In genomic region chr17:76405967-76406647, GRCh38 we compare ENCODE assay signal across 1 cellular context.
TF ChIP-seq lines count a peak whose summit lies in the region.

No MANE protein-coding gene starts in this region.

TF ChIP-seq in K562, 482 proteins besides CTCF, POLR2A, EP300 and RAD21 (continued from another document and continues in another):
- no peak for TF ChIP-seq AFF4 (CRISPR knock-in tag; IDR thresholded peaks at IDR 0.05)
- TF ChIP-seq FOXM1 (IDR thresholded peaks at IDR 0.05; ENCODE audit: low read depth), result peak; percentile 98
- TF ChIP-seq FOXM1 (CRISPR knock-in tag; IDR thresholded peaks at IDR 0.05; ENCODE audit: low read depth), result 0 out of 2 replicates have a peak, but pooled peaks have one; percentile 27
- no peak for TF ChIP-seq FOXK1 (CRISPR knock-in tag; IDR thresholded peaks at IDR 0.05; ENCODE audit: borderline replicate concordance)
- TF ChIP-seq RHOXF2B (CRISPR knock-in tag; conservative IDR thresholded peaks at IDR 0.05), result 0 out of 2 replicates have a peak, but pooled peaks have one; percentile 35
- no peak for TF ChIP-seq FOXP4 (CRISPR knock-in tag; IDR thresholded peaks at IDR 0.05; ENCODE audit: borderline replicate concordance)
- TF ChIP-seq ASH1L (IDR thresholded peaks at IDR 0.05; ENCODE audit: borderline replicate concordance, low read depth, partially characterized antibody), result no peak
- no peak for TF ChIP-seq HNRNPL (IDR thresholded peaks at IDR 0.05; ENCODE audit: low read depth, low read length)
- peak; percentile 40; the same call in 1 of the 2 replicates for TF ChIP-seq ZBTB12 (CRISPR knock-in tag; IDR thresholded peaks at IDR 0.05)
- TF ChIP-seq RBM17 (IDR thresholded peaks at IDR 0.05; ENCODE audit: borderline replicate concordance, low read depth, low read length), result no peak
- no peak for TF ChIP-seq SRF (CRISPR knock-in tag; IDR thresholded peaks at IDR 0.05)
- TF ChIP-seq DLX4 (CRISPR knock-in tag; IDR thresholded peaks at IDR 0.05), result no peak
- TF ChIP-seq SAFB (IDR thresholded peaks at IDR 0.05; ENCODE audit: borderline replicate concordance, low read depth, low read length), result no peak
- peak in 1 of 2 experiments; percentile 99; a peak in 2 of 4 replicates for TF ChIP-seq ZMIZ1 (IDR thresholded peaks at IDR 0.05; ENCODE audit: low read depth in 2 of 2, low read length in 2 of 2)
- TF ChIP-seq CUX1 (CRISPR knock-in tag; IDR thresholded peaks at IDR 0.05), result peak; percentile 94
- no peak for TF ChIP-seq MXD1 (CRISPR knock-in tag; IDR thresholded peaks at IDR 0.05; ENCODE audit: borderline replicate concordance, poor library complexity, severe bottlenecking)
- TF ChIP-seq ZBTB8A (IDR thresholded peaks at IDR 0.05; ENCODE audit: partially characterized antibody), result no peak
- no peak for TF ChIP-seq E4F1 (CRISPR knock-in tag; IDR thresholded peaks at IDR 0.05; ENCODE audit: borderline replicate concordance)
- peak; percentile 98 for TF ChIP-seq STAT5A (IDR thresholded peaks at IDR 0.05; ENCODE audit: borderline replicate concordance, low read length)
- TF ChIP-seq ZNF347 (CRISPR knock-in tag; IDR thresholded peaks at IDR 0.05; ENCODE audit: low read depth), result no peak
- no peak for TF ChIP-seq E2F6 (IDR thresholded peaks at IDR 0.05; ENCODE audit: borderline replicate concordance in 1 of 2, extremely low read depth in 1 of 2, insufficient read depth in 1 of 2, insufficient read length in 1 of 2, low read depth in 1 of 2, low read length in 1 of 2, poor library complexity in 1 of 2, severe bottlenecking in 1 of 2)
- TF ChIP-seq RBM14 (IDR thresholded peaks at IDR 0.05; ENCODE audit: borderline replicate concordance, insufficient read depth, low read depth, low read length), result no peak
- TF ChIP-seq U2AF2 (optimal IDR thresholded peaks at IDR 0.05; ENCODE audit: low read depth, low read length), result no peak
- 0 out of 2 replicates have a peak, but pooled peaks have one; percentile 19 for TF ChIP-seq DIDO1 (tag; IDR thresholded peaks at IDR 0.05; ENCODE audit: low read depth)
- TF ChIP-seq LCOR (CRISPR knock-in tag; IDR thresholded peaks at IDR 0.05), result peak; percentile 69; the same call in 1 of the 2 replicates
- TF ChIP-seq CCAR2 (IDR thresholded peaks at IDR 0.05; ENCODE audit: low read depth, low read length), result 0 out of 2 replicates have a peak, but pooled peaks have one; percentile 83
- TF ChIP-seq FOXA3 (CRISPR knock-in tag; conservative IDR thresholded peaks at IDR 0.05 in 1 of 2, IDR thresholded peaks at IDR 0.05 in 1 of 2), result no peak
- TF ChIP-seq TCF7L2 (IDR thresholded peaks at IDR 0.05; ENCODE audit: low read depth, low read length), result no peak
- no peak for TF ChIP-seq KDM5B (IDR thresholded peaks at IDR 0.05; ENCODE audit: insufficient replicate concordance, low read depth, low read length)
- TF ChIP-seq CC2D1A (IDR thresholded peaks at IDR 0.05), result peak; percentile 99
- no peak for TF ChIP-seq CBX2 (IDR thresholded peaks at IDR 0.05; ENCODE audit: insufficient read depth, low read length, poor library complexity, severe bottlenecking)
- peak; percentile 99 for TF ChIP-seq HDAC2 (IDR thresholded peaks at IDR 0.05)
- no peak for TF ChIP-seq EZH2 (IDR thresholded peaks at IDR 0.05; ENCODE audit: borderline replicate concordance, low read depth, low read length)
- peak; percentile 92 for TF ChIP-seq SMARCB1 (IDR thresholded peaks at IDR 0.05; ENCODE audit: insufficient read length, low read depth)
- TF ChIP-seq HNRNPUL1 (IDR thresholded peaks at IDR 0.05; ENCODE audit: low read length), result no peak
